In genomic region chr22:20116951-20117645, GRCh38 we compare ENCODE assay signal across 8 cellular contexts. TPM values are rescaled to one million over a fixed set of nuclear protein-coding genes. Genes with fewer than 3 reads are reported as not detected.
DNase-seq lines count a peak whose midpoint lies in the region; ATAC-seq and TF ChIP-seq lines count a peak whose summit lies in the region.

TRMT2A (minus strand) TSS chr22:20117226; CDS start chr22:20116906, 320 bp downstream.

- TF ChIP-seq POLR2A in heart left ventricle (IDR thresholded peaks at IDR 0.05) (peak in 1 of 2 donors; percentile 74), upper lobe of left lung (IDR thresholded peaks at IDR 0.05) (peak in 2 of 4 donors; percentile 41 to 75)

- H3K4me3 ChIP-seq in adipocyte (ENCODE audit: low read length) (peak within 1 kb of the TSS; percentile 97), heart left ventricle (peak within 1 kb of the TSS; percentile 61 to 99 (median 85)), upper lobe of left lung (peak within 1 kb of the TSS; percentile 90 to 98 (median 92))

- H3K9me3 ChIP-seq in adipocyte (ENCODE audit: control insufficient read depth, low read length) (no peaks in the 10 kb centered on the region), heart left ventricle (no peaks in the 10 kb centered on the region), upper lobe of left lung (no peaks in the 10 kb centered on the region)

- ATAC-seq in HG02763 (IDR thresholded peaks at IDR 0.05; ENCODE audit: unreplicated experiment) (peak; percentile 91), heart left ventricle (peak; percentile 92 to 95 (median 92)), upper lobe of left lung (ENCODE audit: low FRiP score in 2 of 2) (peak; percentile 94 to 96)

- DNase-seq in NCI-H1417 treated with DMSO at 0.1 percent for 48 hours (lab: John Stamatoyannopoulos, UW) (peak; percentile 61), SW480 (ENCODE audit: low spot score) (peak; percentile 95), adipocyte (ENCODE audit: low read depth) (peak; percentile 99), heart left ventricle (peak; percentile 98 to 99 (median 98)), posterior cingulate gyrus (peak; percentile 94 to 99 (median 96)), upper lobe of left lung (peak; percentile 97 to 99)

- peaks cover 32% of the 10 kb centered on the region for H3K4me1 ChIP-seq in adipocyte (ENCODE audit: control insufficient read depth, insufficient read depth, low read length)
- H3K4me1 ChIP-seq in heart left ventricle: peaks cover 0 to 52% (median 30%) of the 10 kb centered on the region in 12 donors
- H3K4me1 ChIP-seq in upper lobe of left lung: peaks cover 24 to 36% (median 35%) of the 10 kb centered on the region in 4 donors

- peak in 1 of 4 donors; percentile 60 for TF ChIP-seq EP300 in upper lobe of left lung (IDR thresholded peaks at IDR 0.05)

- H3K36me3 ChIP-seq in adipocyte (ENCODE audit: control insufficient read depth, insufficient read depth, low read length, severe bottlenecking): peaks cover 48% of the 10 kb centered on the region
- peaks cover 0 to 70% (median 61%) of the 10 kb centered on the region in 9 donors for H3K36me3 ChIP-seq in heart left ventricle
- peaks cover 9 to 70% (median 45%) of the 10 kb centered on the region in 4 donors for H3K36me3 ChIP-seq in upper lobe of left lung

- H3K27me3 ChIP-seq in adipocyte (replicated peaks; ENCODE audit: control insufficient read depth, insufficient read depth, low read length) (no peaks in the 10 kb centered on the region), heart left ventricle (no peaks in the 10 kb centered on the region), upper lobe of left lung (no peaks in the 10 kb centered on the region)

- peak within 1 kb of the TSS; percentile 98 for H3K9ac ChIP-seq in adipocyte (ENCODE audit: low read length)

- H3K27ac ChIP-seq in heart left ventricle (peak within 1 kb of the TSS; percentile 49 to 93 (median 86)), upper lobe of left lung (peak within 1 kb of the TSS; percentile 84 to 91 (median 87))

- intact Hi-C loops in heart left ventricle (cut with DNase I) (loop anchor here in 5 of 10 donors (1.0 to 10.0 kb wide), 4 partner anchors 35 to 92 kb away; partner anchors contain the start of genes DGCR8 (in 4 of the 5) and TANGO2 (in 2 of the 5)), posterior cingulate gyrus (cut with DNase I) (loop anchor here (1.0 to 10.0 kb wide), 4 partner anchors 14 to 142 kb away; partner anchors contain the start of genes DGCR8, TANGO2 and ZDHHC8)

- peak; percentile 35 for TF ChIP-seq CTCF in GM12874 (IDR thresholded peaks at IDR 0.05; ENCODE audit: insufficient read depth, low read depth, low read length)
- TF ChIP-seq CTCF in heart left ventricle (IDR thresholded peaks at IDR 0.05): peak in 6 of 12 donors; percentile 20 to 57 (median 41)
- TF ChIP-seq CTCF in upper lobe of left lung (IDR thresholded peaks at IDR 0.05): peak in 4 of 6 experiments; percentile 22 to 54 (median 40)

- 0 to 1% (median 0%) methylated on average over 18 to 93 of the region's 93 CpGs for WGBS in heart left ventricle, 4 donors
- 0 to 7% methylated on average over 6 to 58 of the region's 93 CpGs for WGBS in upper lobe of left lung, 2 donors

RNA-seq across cellular contexts. Expression of gene TRMT2A, which starts in this region (rescaled TPM):
- total RNA-seq in heart left ventricle (10 to 100 TPM; 18.2 to 31.3 (median 20.2) TPM), upper lobe of left lung (100 to 1,000 TPM in 1 of 6 donors, 10 to 100 TPM in 5; 30.3 to 146 (median 61.9) TPM)
- polyA plus RNA-seq in heart left ventricle: 10 to 100 TPM; 15.8 to 30.1 TPM

Comparison
In these comparisons a context has a peak if more than half of its experiments do, and no peak if none do; other contexts are left out.
1. Peak in every context shown above with its lines: DNase-seq, ATAC-seq, H3K4me3 ChIP-seq and H3K27ac ChIP-seq.